In genomic region chr2:217919781-217920351, GRCh38 we compare ENCODE assay signal across 12 cellular contexts.
DNase-seq lines count a peak whose midpoint lies in the region; ATAC-seq, FAIRE-seq and TF ChIP-seq lines count a peak whose summit lies in the region.
"Had no signal": no experiment of that assay in that cellular context is flagged by ENCODE, and none has a peak within 500 bp of the region (broad histone marks: within the 10 kb centered on the region; RNA-seq: fewer than 3 reads in every experiment).

No MANE protein-coding gene starts in this region.

- ATAC-seq in Right ventricle myocardium superior (ENCODE audit: poor library complexity) (no peak), pancreas (no peak), omental fat pad (ENCODE audit: low FRiP score) (no peak)
- ATAC-seq: stimulated activated naive B cell treated with anti-CD40 and anti-IgM and Interleukin-4, amounts not matched to agents 10 μg/mL and 1 μg/mL and 100 μg/mL, for 72 hours had no signal

- DNase-seq in AG04449 (ENCODE audit: low read depth, low spot score) (no peak), SJSA1 (ENCODE audit: low read depth in 1 of 2, low spot score in 2 of 2) (peak; percentile 53 to 78), Right ventricle myocardium superior (peak; percentile 54), pancreas (peak in 2 of 6 donors; percentile 28 to 46), cerebellar nuclear complex (lab: John Stamatoyannopoulos, UW) (no peak), omental fat pad (ENCODE audit: low spot score) (no peak)
- DNase-seq in activated CD4-positive, CD25-positive, alpha-beta regulatory T cell (lab: John Stamatoyannopoulos, UW), result no peak
- no peak for DNase-seq in activated naive CD4-positive, alpha-beta T cell treated with anti-CD3 and anti-CD28 coated beads for 36 hours
- DNase-seq: head of caudate nucleus; NCI-H748 treated with DMSO at 0.1 percent for 48 hours; stimulated activated naive B cell treated with anti-CD40 and anti-IgM and Interleukin-4, amounts not matched to agents 10 μg/mL and 1 μg/mL and 100 μg/mL, for 72 hours had no signal

- WGBS in pancreas, 2 donors, result 64 to 70% methylated on average over 13 of the region's 13 CpGs

- POLR2A ChIA-PET in AG04449 (lab: Yijun Ruan, JAX), result interaction anchor here (0.7 to 3.6 kb wide), 8 partner anchors 10 to 50 kb away, joined by 3 to 43 read pairs (median 4); no protein-coding TSS in a partner anchor

- H3K9me3 ChIP-seq in SJSA1 (replicated peaks) (no peaks in the 10 kb centered on the region), pancreas (no peaks in the 10 kb centered on the region)

- peak overlapping the region; percentile 21 for H3K4me3 ChIP-seq in AG04449 (ENCODE audit: low read depth, low read length)
- H3K4me3 ChIP-seq in SJSA1, result peak overlapping the region; percentile 4; the same call in 1 of the 2 replicates
- H3K4me3 ChIP-seq in pancreas, result no peak overlapping the region

- H3K27me3 Mint-ChIP-seq in activated naive CD4-positive, alpha-beta T cell treated with anti-CD3 and anti-CD28 coated beads for 36 hours (ENCODE audit: low read depth), result no peaks in the 10 kb centered on the region
- H3K27me3 Mint-ChIP-seq: activated naive CD8-positive, alpha-beta T cell had no signal

- H3K4me3 Mint-ChIP-seq in activated naive CD4-positive, alpha-beta T cell treated with anti-CD3 and anti-CD28 coated beads for 36 hours, result no peak overlapping the region
- H3K4me3 Mint-ChIP-seq: activated naive CD8-positive, alpha-beta T cell; stimulated activated naive B cell treated with anti-CD40 and anti-IgM and Interleukin-4, amounts not matched to agents 10 μg/mL and 1 μg/mL and 100 μg/mL, for 72 hours had no signal

- FAIRE-seq in pancreas (lab: Jason Lieb, UNC), result no peak

- H3K9me3 Mint-ChIP-seq in activated naive CD4-positive, alpha-beta T cell treated with anti-CD3 and anti-CD28 coated beads for 36 hours, result no peaks in the 10 kb centered on the region
- H3K9me3 Mint-ChIP-seq: stimulated activated naive B cell treated with anti-CD40 and anti-IgM and Interleukin-4, amounts not matched to agents 10 μg/mL and 1 μg/mL and 100 μg/mL, for 72 hours had no signal

- H3K27ac ChIP-seq in SJSA1 (peak overlapping the region; percentile 60), pancreas (peak overlapping the region; percentile 22 to 82 (median 68))

- H3K27me3 ChIP-seq in SJSA1 (replicated peaks) (no peaks in the 10 kb centered on the region), pancreas (no peaks in the 10 kb centered on the region)

- TF ChIP-seq CTCF in AG04449 (IDR thresholded peaks at IDR 0.05; ENCODE audit: insufficient read depth, low read length, missing control alignments) (no peak), pancreas (IDR thresholded peaks at IDR 0.05) (no peak), omental fat pad (IDR thresholded peaks at IDR 0.05) (no peak)

- intact Hi-C loops in Right ventricle myocardium superior (cut with DNase I), result no loop called here
- intact Hi-C loops in pancreas (cut with DNase I), result no loop called here
- intact Hi-C loops in activated naive CD4-positive, alpha-beta T cell treated with anti-CD3 and anti-CD28 coated beads for 36 hours (cut with micrococcal nuclease), result no loop called here

- CTCF ChIA-PET in AG04449 (lab: Yijun Ruan, JAX), result interaction anchor here (1.2 to 5.5 kb wide), 7 partner anchors 10 to 135 kb away, joined by 3 to 36 read pairs (median 8); no protein-coding TSS in a partner anchor
- CTCF ChIA-PET in activated naive CD4-positive, alpha-beta T cell treated with anti-CD3 and anti-CD28 coated beads for 36 hours (lab: Charles Lee), result no interaction called here

- no peaks in the 10 kb centered on the region for H3K36me3 Mint-ChIP-seq in activated naive CD4-positive, alpha-beta T cell treated with anti-CD3 and anti-CD28 coated beads for 36 hours (ENCODE audit: low read depth)
- H3K36me3 Mint-ChIP-seq: activated naive CD8-positive, alpha-beta T cell; stimulated activated naive B cell treated with anti-CD40 and anti-IgM and Interleukin-4, amounts not matched to agents 10 μg/mL and 1 μg/mL and 100 μg/mL, for 72 hours had no signal

- peaks cover 84% of the 10 kb centered on the region for H3K4me1 ChIP-seq in SJSA1 (replicated peaks)
- peaks cover 42 to 56% (median 42%) of the 10 kb centered on the region in 3 donors for H3K4me1 ChIP-seq in pancreas

- no peaks in the 10 kb centered on the region for H3K4me1 Mint-ChIP-seq in activated naive CD4-positive, alpha-beta T cell treated with anti-CD3 and anti-CD28 coated beads for 36 hours (ENCODE audit: low read depth)
- H3K4me1 Mint-ChIP-seq: stimulated activated naive B cell treated with anti-CD40 and anti-IgM and Interleukin-4, amounts not matched to agents 10 μg/mL and 1 μg/mL and 100 μg/mL, for 72 hours had no signal

- peaks cover 6% of the 10 kb centered on the region for H3K36me3 ChIP-seq in SJSA1
- peaks cover 0 to 34% (median 9%) of the 10 kb centered on the region in 3 donors for H3K36me3 ChIP-seq in pancreas

- H3K27ac Mint-ChIP-seq in activated naive CD4-positive, alpha-beta T cell treated with anti-CD3 and anti-CD28 coated beads for 36 hours, result no peak overlapping the region
- H3K27ac Mint-ChIP-seq: activated naive CD8-positive, alpha-beta T cell; stimulated activated naive B cell treated with anti-CD40 and anti-IgM and Interleukin-4, amounts not matched to agents 10 μg/mL and 1 μg/mL and 100 μg/mL, for 72 hours had no signal

Comparison
In these comparisons a context has a peak if more than half of its experiments do, and no peak if none do; other contexts are left out.
1. DNase-seq: peak in SJSA1 (2 of 2) and Right ventricle myocardium superior (single experiment); none in AG04449 (single experiment), cerebellar nuclear complex (0 of 2), activated CD4-positive, CD25-positive, alpha-beta regulatory T cell (0 of 4), activated naive CD4-positive, alpha-beta T cell treated with anti-CD3 and anti-CD28 coated beads for 36 hours (single experiment) and omental fat pad (single experiment).
2. H3K4me3 ChIP-seq: peak in AG04449 (single experiment) and SJSA1 (single experiment); none in pancreas (0 of 4).